In genomic region chr13:99681695-99682094, GRCh38 we compare ENCODE assay signal across 1 cellular context.
A peak's percentile ranks its signal among the peaks of the same experiment; 100 is the strongest.
TF ChIP-seq lines count a peak whose summit lies in the region.

No MANE protein-coding gene starts in this region.

TF ChIP-seq in H1, 55 proteins besides CTCF, POLR2A, EP300 and RAD21 (continued from another document):
- TF ChIP-seq SAP30 (IDR thresholded peaks at IDR 0.05; ENCODE audit: insufficient read depth, insufficient replicate concordance, low read length) (no peak), MAX (IDR thresholded peaks at IDR 0.05) (peak; percentile 26; the same call in 1 of the 2 replicates), MAFK (IDR thresholded peaks at IDR 0.05; ENCODE audit: low read depth, low read length) (no peak), CHD2 (IDR thresholded peaks at IDR 0.05; ENCODE audit: low read length) (no peak), SP2 (IDR thresholded peaks at IDR 0.05; ENCODE audit: low read length) (no peak), TCF12 (IDR thresholded peaks at IDR 0.05; ENCODE audit: low read depth, low read length) (peak; percentile 84; the same call in 1 of the 2 replicates), CTBP2 (IDR thresholded peaks at IDR 0.05; ENCODE audit: borderline replicate concordance, insufficient read depth, insufficient read length, low read length) (no peak), GABPA (IDR thresholded peaks at IDR 0.05; ENCODE audit: borderline replicate concordance, insufficient read depth, low read length) (no peak), POU5F1 (IDR thresholded peaks at IDR 0.05; ENCODE audit: low read depth, low read length) (no peak), CBX8 (IDR thresholded peaks at IDR 0.05; ENCODE audit: borderline replicate concordance, low read depth, low read length) (no peak), SRF (IDR thresholded peaks at IDR 0.05; ENCODE audit: low read depth, low read length) (no peak), SIRT6 (IDR thresholded peaks at IDR 0.05; ENCODE audit: low read length) (no peak), CHD1 (IDR thresholded peaks at IDR 0.05; ENCODE audit: low read depth, low read length) (no peak), PHF8 (conservative IDR thresholded peaks at IDR 0.05; ENCODE audit: low read depth, low read length) (no peak), RFX5 (IDR thresholded peaks at IDR 0.05; ENCODE audit: borderline replicate concordance, low read depth, low read length) (no peak), SUZ12 (IDR thresholded peaks at IDR 0.05; ENCODE audit: low read length) (no peak), SIX5 (IDR thresholded peaks at IDR 0.05; ENCODE audit: low read depth, low read length) (no peak), POLR2AphosphoS5 (IDR thresholded peaks at IDR 0.05; ENCODE audit: low read depth, low read length) (no peak), BCL11A (IDR thresholded peaks at IDR 0.05; ENCODE audit: low read depth in 2 of 2, low read length in 2 of 2) (no peak), HDAC6 (IDR thresholded peaks at IDR 0.05; ENCODE audit: low read depth, low read length) (no peak), NRF1 (IDR thresholded peaks at IDR 0.05; ENCODE audit: low read depth, low read length) (no peak), CREB1 (IDR thresholded peaks at IDR 0.05) (no peak), CBX5 (IDR thresholded peaks at IDR 0.05; ENCODE audit: low read depth, low read length) (no peak), KDM1A (IDR thresholded peaks at IDR 0.05; ENCODE audit: borderline replicate concordance, low read length) (0 out of 2 replicates have a peak, but pooled peaks have one; percentile 8), SP1 (IDR thresholded peaks at IDR 0.05; ENCODE audit: low read depth, low read length) (no peak), KDM4A (IDR thresholded peaks at IDR 0.05; ENCODE audit: low read depth, low read length, severe bottlenecking) (no peak), RBBP5 (IDR thresholded peaks at IDR 0.05; ENCODE audit: borderline replicate concordance, low read depth, low read length) (no peak), EGR1 (IDR thresholded peaks at IDR 0.05; ENCODE audit: borderline replicate concordance, low read depth, low read length) (no peak), KDM5A (IDR thresholded peaks at IDR 0.05; ENCODE audit: low read length) (no peak), NANOG (IDR thresholded peaks at IDR 0.05; ENCODE audit: insufficient read depth, low read depth, low read length, poor library complexity, severe bottlenecking) (no peak)
- TF ChIP-seq, protein P1, sequence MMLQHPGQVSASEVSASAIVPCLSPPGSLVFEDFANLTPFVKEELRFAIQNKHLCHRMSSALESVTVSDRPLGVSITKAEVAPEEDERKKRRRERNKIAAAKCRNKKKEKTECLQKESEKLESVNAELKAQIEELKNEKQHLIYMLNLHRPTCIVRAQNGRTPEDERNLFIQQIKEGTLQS (IDR thresholded peaks at IDR 0.05; ENCODE audit: insufficient read depth, low read depth, low read length) = no peak
- TF ChIP-seq, protein P2, sequence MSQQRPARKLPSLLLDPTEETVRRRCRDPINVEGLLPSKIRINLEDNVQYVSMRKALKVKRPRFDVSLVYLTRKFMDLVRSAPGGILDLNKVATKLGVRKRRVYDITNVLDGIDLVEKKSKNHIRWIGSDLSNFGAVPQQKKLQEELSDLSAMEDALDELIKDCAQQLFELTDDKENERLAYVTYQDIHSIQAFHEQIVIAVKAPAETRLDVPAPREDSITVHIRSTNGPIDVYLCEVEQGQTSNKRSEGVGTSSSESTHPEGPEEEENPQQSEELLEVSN (IDR thresholded peaks at IDR 0.05) = peak; percentile 21; the same call in 1 of the 2 replicates
